ENCODE assay signal across 8 cellular contexts in the genomic region with DNA sequence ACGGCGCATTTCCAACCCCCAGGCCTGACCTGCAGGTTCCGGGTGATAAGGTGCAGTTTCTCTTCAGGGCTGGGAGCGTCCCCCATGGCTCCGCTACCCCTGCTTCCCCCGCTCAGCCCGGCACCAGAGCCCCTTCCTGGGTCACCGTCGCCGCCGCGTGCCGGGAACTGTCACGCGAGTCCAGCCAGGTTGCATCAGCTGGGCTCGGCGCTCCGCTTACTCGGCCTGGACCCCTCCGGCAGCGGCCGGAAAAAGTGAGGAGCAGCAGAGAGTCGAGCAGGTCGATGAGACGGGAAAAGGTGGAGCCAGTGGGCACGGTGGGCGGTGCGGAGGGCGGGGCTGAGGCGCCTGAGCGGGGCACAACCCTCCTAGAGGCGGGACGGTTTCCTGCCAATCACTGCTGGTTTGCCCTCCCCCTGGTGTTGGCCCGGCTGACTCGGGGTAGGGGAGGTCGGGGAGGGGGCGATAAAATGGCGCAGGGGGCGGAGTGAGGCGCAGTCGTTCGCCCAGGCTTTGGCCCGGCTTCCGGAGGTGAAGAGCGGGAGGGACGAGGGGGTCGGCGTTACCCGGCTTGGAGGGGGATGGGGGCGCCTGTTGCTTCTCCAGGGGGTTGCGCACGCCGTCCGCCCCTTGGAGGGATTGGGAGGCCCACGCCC. TPM values are rescaled to one million over a fixed set of nuclear protein-coding genes. Genes with fewer than 3 reads are reported as not detected.
DNase-seq lines count a peak whose midpoint lies in the region; TF ChIP-seq lines count a peak whose summit lies in the region.

A gene (plus strand): TSS at position 495 of the 656 bp plus-strand sequence. CDS start 8,447 bp downstream, outside the sequence.
A gene (minus strand): TSS at position 200 of the 656 bp plus-strand sequence. CDS start 114 bp downstream, at position 86.

- POLR2A ChIA-PET in activated CD8-positive, alpha-beta memory T cell treated with anti-CD3 and anti-CD28 coated beads for 36 hours (lab: Charles Lee): interaction anchor here (0.6 kb wide), 2 partner anchors 164 to 547 kb away, joined by 3 to 6 read pairs; no protein-coding TSS in a partner anchor

- no peaks in the 10 kb centered on the region for H3K27me3 ChIP-seq in effector memory CD4-positive, alpha-beta T cell (replicated peaks; ENCODE audit: control insufficient read depth, insufficient read depth, low read length, poor library complexity, severe bottlenecking)

- no peaks in the 10 kb centered on the region for H3K36me3 ChIP-seq in effector memory CD4-positive, alpha-beta T cell (ENCODE audit: control insufficient read depth, insufficient read depth, low read length)

- no peak for TF ChIP-seq CTCF in GM20000 (IDR thresholded peaks at IDR 0.05; ENCODE audit: extremely low read depth, missing control alignments)

- H3K4me1 ChIP-seq in effector memory CD4-positive, alpha-beta T cell (ENCODE audit: control insufficient read depth, insufficient read depth, low read length, poor library complexity, severe bottlenecking): peaks cover 26% of the 10 kb centered on the region

- peak; percentile 98 for DNase-seq in CMK (ENCODE audit: low read depth)
- DNase-seq in GM20000 (ENCODE audit: low spot score): peak; percentile 97
- DNase-seq in HT-29 (ENCODE audit: low spot score): peak; percentile 99
- DNase-seq in NOMO-1 (lab: John Stamatoyannopoulos, UW; ENCODE audit: unreplicated experiment in 2 of 2): peak; percentile 97 to 98
- DNase-seq in effector memory CD4-positive, alpha-beta T cell: peak; percentile 98 to 99 (median 99)
- DNase-seq in medulla oblongata (ENCODE audit: extremely low spot score): peak; percentile 99
- peak; percentile 100 for DNase-seq in stimulated activated CD8-positive, alpha-beta memory T cell treated with anti-CD3 and anti-CD28 coated beads, Interleukin-12 subunit alpha, Interleukin-12 subunit beta, amount 100 ng/mL, for 1 hour (ENCODE audit: low read depth)

- CTCF ChIA-PET in activated CD8-positive, alpha-beta memory T cell treated with anti-CD3 and anti-CD28 coated beads for 36 hours (lab: Charles Lee): interaction anchor here (0.6 to 1.2 kb wide), 3 partner anchors 10 to 603 kb away, joined by 3 read pairs; no protein-coding TSS in a partner anchor

- peak within 1 kb of the TSS; percentile 93 for H3K4me3 ChIP-seq in effector memory CD4-positive, alpha-beta T cell (ENCODE audit: insufficient read depth, low read depth, low read length, poor library complexity, severe bottlenecking)

- H3K27ac ChIP-seq in effector memory CD4-positive, alpha-beta T cell (ENCODE audit: insufficient read depth, low read length, poor library complexity, severe bottlenecking): peak within 1 kb of the TSS; percentile 83

- no peaks in the 10 kb centered on the region for H3K9me3 ChIP-seq in effector memory CD4-positive, alpha-beta T cell (ENCODE audit: control insufficient read depth, low read length)

RNA-seq across cellular contexts. Expression of the first gene that starts in this region (rescaled TPM):
- 7.4 and 7.9 TPM in 2 replicates for total RNA-seq in HT-29 (2014; rRNA removed; shearing (Covaris generic))
- 10 to 100 TPM; 34.8 to 35.6 TPM for total RNA-seq in activated CD8-positive, alpha-beta memory T cell treated with anti-CD3 and anti-CD28 coated beads for 36 hours

RNA-seq across cellular contexts. Expression of the second gene that starts in this region (rescaled TPM):
- total RNA-seq in HT-29 (2014; rRNA removed; shearing (Covaris generic)): 148 and 154 TPM in 2 replicates
- total RNA-seq in activated CD8-positive, alpha-beta memory T cell treated with anti-CD3 and anti-CD28 coated beads for 36 hours: 100 to 1,000 TPM; 241 to 243 TPM

Comparison
In these comparisons a context has a peak if more than half of its experiments do, and no peak if none do; other contexts are left out.
1. Peak in every context shown above with its lines: DNase-seq, H3K4me3 ChIP-seq and H3K27ac ChIP-seq.